In the genomic region with DNA sequence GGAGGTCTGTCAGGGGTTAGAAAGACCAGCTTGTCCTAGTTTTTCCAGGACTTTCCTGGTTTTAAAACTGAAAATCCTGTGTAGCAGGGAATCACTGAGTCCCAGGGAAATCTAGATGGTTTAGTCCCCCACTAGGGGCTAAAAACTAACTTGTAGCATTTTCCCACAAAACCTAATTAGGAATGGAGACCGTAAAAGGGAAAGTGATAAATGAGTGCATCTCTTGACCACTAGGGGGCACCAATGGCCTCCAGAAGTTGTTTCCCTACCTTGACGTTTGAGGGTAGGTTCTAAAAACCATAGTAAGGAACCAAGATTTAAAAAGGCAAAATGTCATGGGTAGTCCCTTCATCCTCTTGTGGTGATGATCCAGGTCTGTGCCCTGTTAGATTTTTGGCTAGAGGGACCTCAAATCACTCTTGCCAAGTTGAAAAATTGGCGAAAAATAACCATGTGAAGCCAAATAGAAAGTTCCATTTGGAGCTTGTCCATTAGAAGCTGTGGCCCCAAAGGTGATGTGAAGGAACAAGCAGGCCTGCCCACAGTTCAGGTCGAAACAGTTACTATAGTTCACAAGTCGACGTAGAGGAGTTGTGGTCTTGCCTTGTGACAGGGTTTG, we compare ENCODE assay signal across 8 cellular contexts. TPM values are rescaled to one million over a fixed set of nuclear protein-coding genes. Genes with fewer than 3 reads are reported as not detected.
DNase-seq lines count a peak whose midpoint lies in the region; ATAC-seq and TF ChIP-seq lines count a peak whose summit lies in the region.

No MANE protein-coding gene starts in this region.

- WGBS in mesendoderm (ENCODE audit: extremely low coverage, insufficient coverage, low lambda C conversion rate) = no CpG with 5 or more reads among the region's 6 CpGs
- WGBS in tibial nerve, 2 donors = 61 to 62% methylated on average over 6 of the region's 6 CpGs

- H2BK15ac ChIP-seq in mesendoderm (replicated peaks; ENCODE audit: low read depth) = no peak overlapping the region

- TF ChIP-seq POLR2A in tibial nerve (IDR thresholded peaks at IDR 0.05) = no peak

- no peaks in the 10 kb centered on the region for H3K79me2 ChIP-seq in mesendoderm (ENCODE audit: control insufficient read depth, insufficient read depth, low read length)

- no peak overlapping the region for H3K56ac ChIP-seq in mesendoderm (ENCODE audit: low read length)

- H2BK5ac ChIP-seq in mesendoderm (ENCODE audit: low read length) = no peak overlapping the region

- no peak overlapping the region for H3K4me3 ChIP-seq in mesendoderm (ENCODE audit: low read length)
- no peak overlapping the region for H3K4me3 ChIP-seq in tibial nerve

- no peak overlapping the region for H3K4me3 Mint-ChIP-seq in T-cell

- H3K79me1 ChIP-seq in mesendoderm (ENCODE audit: low read length) = no peaks in the 10 kb centered on the region

- no peak overlapping the region for H3K23ac ChIP-seq in mesendoderm (ENCODE audit: low read length)

- H2AK5ac ChIP-seq in mesendoderm (ENCODE audit: low read length) = no peak overlapping the region

- POLR2A ChIA-PET in T-cell (lab: Charles Lee) = no interaction called here

- no peak overlapping the region for H3K4ac ChIP-seq in mesendoderm (ENCODE audit: low read depth, low read length)

- peak; percentile 65 to 84 (median 80) for TF ChIP-seq CTCF in tibial nerve (IDR thresholded peaks at IDR 0.05)

- no peak overlapping the region for H2BK120ac ChIP-seq in mesendoderm (ENCODE audit: low read depth, low read length)

- H3K18ac ChIP-seq in mesendoderm (ENCODE audit: low read length) = no peak overlapping the region

- H3K36me3 ChIP-seq in mesendoderm (ENCODE audit: control insufficient read depth, insufficient read depth, low read length) = no peaks in the 10 kb centered on the region
- no peaks in the 10 kb centered on the region for H3K36me3 ChIP-seq in tibial nerve

- no peaks in the 10 kb centered on the region for H3K36me3 Mint-ChIP-seq in T-cell

- DNase-seq in A172 (ENCODE audit: low spot score) = peak; percentile 79
- DNase-seq in GM03348 (ENCODE audit: low spot score) = peak; percentile 81
- peak; percentile 37 for DNase-seq in NCI-H1436 (lab: John Stamatoyannopoulos, UW)
- peak in 26 of 34 experiments; percentile 7 to 54 (median 35) for DNase-seq in T-cell
- peak; percentile 33 to 67 for DNase-seq in dermis microvascular lymphatic vessel endothelial cell (ENCODE audit: low read depth in 2 of 2)
- peak; percentile 85 for DNase-seq in mesendoderm
- DNase-seq in tibial nerve (ENCODE audit: low spot score in 2 of 2) = peak in 1 of 2 donors; percentile 47

- no peak overlapping the region for H3K27ac ChIP-seq in mesendoderm (ENCODE audit: low read depth, low read length)
- no peak overlapping the region for H3K27ac ChIP-seq in tibial nerve

- H3K4me2 ChIP-seq in mesendoderm (ENCODE audit: low read length) = no peak overlapping the region

- H4K5ac ChIP-seq in mesendoderm (ENCODE audit: low read length) = no peak overlapping the region

- H3K9me3 ChIP-seq in tibial nerve = peaks cover 0 to 4% (median 0%) of the 10 kb centered on the region in 4 donors

- peaks cover 0 to 6% (median 2%) of the 10 kb centered on the region in 3 donors for H3K4me1 Mint-ChIP-seq in T-cell

- no peak overlapping the region for H3K27ac Mint-ChIP-seq in T-cell

- no peak overlapping the region for H3K9ac ChIP-seq in mesendoderm (ENCODE audit: low read length)

- H3K4me1 ChIP-seq in mesendoderm (ENCODE audit: control insufficient read depth, low read depth, low read length) (no peaks in the 10 kb centered on the region), tibial nerve (peaks cover 0 to 4% (median 0%) of the 10 kb centered on the region in 4 donors)

- peaks cover 15 to 25% of the 10 kb centered on the region in 2 donors for H3K27me3 Mint-ChIP-seq in T-cell

- H3K27me3 ChIP-seq in mesendoderm (ENCODE audit: insufficient read depth, low read length, poor library complexity) (no peaks in the 10 kb centered on the region), tibial nerve (no peaks in the 10 kb centered on the region)

- peaks cover 0 to 4% (median 0%) of the 10 kb centered on the region in 3 donors for H3K9me3 Mint-ChIP-seq in T-cell

- H4K8ac ChIP-seq in mesendoderm (ENCODE audit: low read depth, low read length) = no peak overlapping the region

- ATAC-seq in T-cell (replicated peaks in 1 of 4) (peak in 3 of 4 experiments; percentile 35 to 57 (median 50)), GM18498 (IDR thresholded peaks at IDR 0.05; ENCODE audit: unreplicated experiment) (no peak)

- CTCF ChIA-PET in T-cell (lab: Charles Lee) = interaction anchor here (0.6 to 3.0 kb wide), 6 partner anchors 15 to 1421 kb away, joined by 3 to 22 read pairs (median 4); no protein-coding TSS in a partner anchor

- no peak for TF ChIP-seq EP300 in tibial nerve (IDR thresholded peaks at IDR 0.05)

RNA-seq across cellular contexts. Expression of a gene that starts 24.5 kb away (rescaled TPM):
- total RNA-seq in A172 (2014; rRNA removed; shearing (Covaris generic)) = not detected in 2 replicates
- total RNA-seq in T-cell (under 1 TPM; 0.10 to 0.98 (median 0.46) TPM), dermis microvascular lymphatic vessel endothelial cell (not detected in 2 replicates), tibial nerve (10 to 100 TPM in 1 of 4 donors, 1 to 10 TPM in 3; 3.3 to 11.6 (median 7.0) TPM)
- polyA plus RNA-seq in mesendoderm (2013, experiment 1 of 2) = 0.32 TPM
- 0.29 TPM for polyA plus RNA-seq in mesendoderm (2013, experiment 2 of 2)
